1 cellular context compared by ENCODE assay signal in genomic region chr17:74780443-74781238, GRCh38.
TF ChIP-seq lines count a peak whose summit lies in the region.

No MANE protein-coding gene starts in this region.

TF ChIP-seq in HepG2, 621 proteins besides CTCF, POLR2A, EP300 and RAD21 (continued from another document and continues in another):
- TF ChIP-seq ZGPAT (CRISPR knock-in tag; IDR thresholded peaks at IDR 0.05): peak; percentile 70; the same call in 1 of the 2 replicates
- TF ChIP-seq NONO (IDR thresholded peaks at IDR 0.05): no peak
- TF ChIP-seq NONO (CRISPR knock-in tag; conservative IDR thresholded peaks at IDR 0.05): no peak
- TF ChIP-seq FOXP1 (IDR thresholded peaks at IDR 0.05): no peak
- no peak for TF ChIP-seq FOXP1 (CRISPR knock-in tag; IDR thresholded peaks at IDR 0.05)
- no peak for TF ChIP-seq GPN1 (CRISPR knock-in tag; IDR thresholded peaks at IDR 0.05; ENCODE audit: borderline replicate concordance)
- TF ChIP-seq ZSCAN30 (CRISPR knock-in tag; IDR thresholded peaks at IDR 0.05): no peak
- no peak for TF ChIP-seq ZNF546 (CRISPR knock-in tag; conservative IDR thresholded peaks at IDR 0.05)
- TF ChIP-seq KDM2A (CRISPR knock-in tag; IDR thresholded peaks at IDR 0.05; ENCODE audit: borderline replicate concordance, low read depth): no peak
- TF ChIP-seq SMARCE1 (IDR thresholded peaks at IDR 0.05; ENCODE audit: borderline replicate concordance): no peak
- TF ChIP-seq POGK (CRISPR knock-in tag; conservative IDR thresholded peaks at IDR 0.05): no peak
- TF ChIP-seq MTA3 (CRISPR knock-in tag; IDR thresholded peaks at IDR 0.05): no peak
- TF ChIP-seq PHF5A (CRISPR knock-in tag; IDR thresholded peaks at IDR 0.05; ENCODE audit: low read depth, unreplicated experiment): no peak
- no peak for TF ChIP-seq TFDP1 (CRISPR knock-in tag; IDR thresholded peaks at IDR 0.05; ENCODE audit: borderline replicate concordance)
- TF ChIP-seq XBP1 (CRISPR knock-in tag; IDR thresholded peaks at IDR 0.05): no peak
- peak; percentile 53; the same call in 1 of the 2 replicates for TF ChIP-seq THAP11 (CRISPR knock-in tag; IDR thresholded peaks at IDR 0.05)
- no peak for TF ChIP-seq DMAP1 (CRISPR knock-in tag; IDR thresholded peaks at IDR 0.05)
- TF ChIP-seq ZNF562 (CRISPR knock-in tag; IDR thresholded peaks at IDR 0.05; ENCODE audit: borderline replicate concordance): no peak
- no peak for TF ChIP-seq FUBP1 (CRISPR knock-in tag; IDR thresholded peaks at IDR 0.05; ENCODE audit: borderline replicate concordance)
- TF ChIP-seq ZFP36L1 (CRISPR knock-in tag; IDR thresholded peaks at IDR 0.05): no peak
- no peak for TF ChIP-seq RERE (CRISPR knock-in tag; IDR thresholded peaks at IDR 0.05; ENCODE audit: low read depth)
- TF ChIP-seq ZNF207 (IDR thresholded peaks at IDR 0.05; ENCODE audit: borderline replicate concordance): no peak
- TF ChIP-seq ZNF318 (CRISPR knock-in tag; IDR thresholded peaks at IDR 0.05): no peak
- no peak for TF ChIP-seq ATRX (CRISPR knock-in tag; IDR thresholded peaks at IDR 0.05; ENCODE audit: borderline replicate concordance)
- no peak for TF ChIP-seq HDAC2 (CRISPR knock-in tag; IDR thresholded peaks at IDR 0.05)
- no peak for TF ChIP-seq DNMT1 (CRISPR knock-in tag; IDR thresholded peaks at IDR 0.05)
- TF ChIP-seq SOX13 (IDR thresholded peaks at IDR 0.05): no peak
- 0 out of 4 replicates have a peak, but pooled peaks of 1 of the 2 experiments have one; percentile 4 for TF ChIP-seq SOX13 (CRISPR knock-in tag; conservative IDR thresholded peaks at IDR 0.05 in 1 of 2, IDR thresholded peaks at IDR 0.05 in 1 of 2)
- 0 out of 2 replicates have a peak, but pooled peaks have one; percentile 36 for TF ChIP-seq SMAD3 (CRISPR knock-in tag; IDR thresholded peaks at IDR 0.05)
- no peak for TF ChIP-seq ZNF567 (CRISPR knock-in tag; IDR thresholded peaks at IDR 0.05; ENCODE audit: borderline replicate concordance)
- peak; percentile 40; the same call in 1 of the 2 replicates for TF ChIP-seq KDM3A (CRISPR knock-in tag; IDR thresholded peaks at IDR 0.05; ENCODE audit: low read depth)
- TF ChIP-seq ZNF382 (CRISPR knock-in tag; IDR thresholded peaks at IDR 0.05; ENCODE audit: borderline replicate concordance): no peak
- no peak for TF ChIP-seq ZNF746 (CRISPR knock-in tag; IDR thresholded peaks at IDR 0.05)
- TF ChIP-seq ZNF556 (CRISPR knock-in tag; IDR thresholded peaks at IDR 0.05; ENCODE audit: borderline replicate concordance): no peak
- TF ChIP-seq PCBP1 (IDR thresholded peaks at IDR 0.05; ENCODE audit: borderline replicate concordance, low read depth, low read length): no peak
- no peak for TF ChIP-seq ZBTB21 (CRISPR knock-in tag; IDR thresholded peaks at IDR 0.05)
- no peak for TF ChIP-seq E2F2 (CRISPR knock-in tag; IDR thresholded peaks at IDR 0.05; ENCODE audit: borderline replicate concordance)
- no peak for TF ChIP-seq ZSCAN31 (CRISPR knock-in tag; IDR thresholded peaks at IDR 0.05; ENCODE audit: low read depth)
- no peak for TF ChIP-seq ZNF557 (CRISPR knock-in tag; IDR thresholded peaks at IDR 0.05)
- 0 out of 2 replicates have a peak, but pooled peaks have one; percentile 28 for TF ChIP-seq KDM4B (CRISPR knock-in tag; IDR thresholded peaks at IDR 0.05)
- TF ChIP-seq ZNF484 (CRISPR knock-in tag; IDR thresholded peaks at IDR 0.05; ENCODE audit: borderline replicate concordance, low read depth): no peak
- no peak for TF ChIP-seq ZBTB38 (CRISPR knock-in tag; IDR thresholded peaks at IDR 0.05)
